In genomic region chr11:11170352-11171084, GRCh38 we compare ENCODE assay signal across 22 cellular contexts.
DNase-seq lines count a peak whose midpoint lies in the region; ATAC-seq and TF ChIP-seq lines count a peak whose summit lies in the region.
"Had no signal": no experiment of that assay in that cellular context is flagged by ENCODE, and none has a peak within 500 bp of the region (broad histone marks: within the 10 kb centered on the region; RNA-seq: fewer than 3 reads in every experiment).

No MANE protein-coding gene starts in this region.

- no peaks in the 10 kb centered on the region for H3K23me2 ChIP-seq in H9 (ENCODE audit: insufficient read length, low read depth, low read length, poor library complexity, severe bottlenecking)

- H3K56ac ChIP-seq in H9 (ENCODE audit: insufficient read length, low read depth, low read length) = no peak overlapping the region

- no peak overlapping the region for H2AFZ ChIP-seq in H9 (ENCODE audit: low read length)

- intact Hi-C loops in activated T-helper 2 cell treated with anti-CD3 and anti-CD28 coated beads, Interferon-gamma antibody, Interleukin-2, Interleukin-4, amounts not matched to agents 10 μg/mL and 5 μg/mL and 100 μg/mL, durations not matched to agents 14 hours and 24 hours and 36 hours (cut with micrococcal nuclease) = no loop called here
- intact Hi-C loops in gastrocnemius medialis (cut with DNase I; ENCODE audit: low total_unique reads) = loop anchor here (2.0 kb wide), 1 partner anchor 96 kb away; no protein-coding TSS in a partner anchor

- H2AK5ac ChIP-seq in H9 (ENCODE audit: insufficient read length, low read length) = no peak overlapping the region

- no peak overlapping the region for H3K4me3 ChIP-seq in GM12865 (ENCODE audit: low read depth, low read length)
- no peak overlapping the region for H3K4me3 ChIP-seq in gastrocnemius medialis
- H3K4me3 ChIP-seq: dorsolateral prefrontal cortex, lung, testis had no signal

- no CpG with 5 or more reads among the region's 2 CpGs for WGBS in H9 (ENCODE audit: extremely low coverage, insufficient read length, low lambda C conversion rate)

- no peak overlapping the region; a peak in 1 of 7 replicates for H3K27ac Mint-ChIP-seq in H9
- peak overlapping the region; percentile 71 for H3K27ac Mint-ChIP-seq in activated T-helper 2 cell treated with anti-CD3 and anti-CD28 coated beads, Interferon-gamma antibody, Interleukin-2, Interleukin-4, amounts not matched to agents 10 μg/mL and 5 μg/mL and 100 μg/mL, durations not matched to agents 14 hours and 24 hours and 36 hours
- H3K27ac Mint-ChIP-seq: activated naive CD4-positive, alpha-beta T cell treated with anti-CD3 and anti-CD28 coated beads, Interleukin-2, amount 10 ng/mL, durations not matched to agents 7 days and 5 days; T-cell had no signal

- H3K4me2 ChIP-seq in H9 (ENCODE audit: insufficient read depth, insufficient read length, low read length) = no peak overlapping the region

- TF ChIP-seq POLR2A in gastrocnemius medialis (IDR thresholded peaks at IDR 0.05) = no peak

- H3K36me3 Mint-ChIP-seq in H9 (ENCODE audit: insufficient read depth in 1 of 3, low read depth in 3 of 3) = 0 out of 7 replicates have a peak, but pooled peaks cover 0 to 3% (median 0%) of the 10 kb centered on the region in 3 experiments
- H3K36me3 Mint-ChIP-seq in activated T-helper 2 cell treated with anti-CD3 and anti-CD28 coated beads, Interferon-gamma antibody, Interleukin-2, Interleukin-4, amounts not matched to agents 10 μg/mL and 5 μg/mL and 100 μg/mL, durations not matched to agents 14 hours and 24 hours and 36 hours (ENCODE audit: low read depth) = no peaks in the 10 kb centered on the region
- H3K36me3 Mint-ChIP-seq: activated naive CD4-positive, alpha-beta T cell treated with anti-CD3 and anti-CD28 coated beads, Interleukin-2, amount 10 ng/mL, durations not matched to agents 7 days and 5 days; CD4-positive, alpha-beta memory T cell; T-cell had no signal

- no peak overlapping the region for H2BK15ac ChIP-seq in H9 (ENCODE audit: low read depth, low read length)

- in situ Hi-C loops in gastrocnemius medialis (cut with MboI; ENCODE audit: low sequenced_read_pairs in 4 of 4) = no loop called here

- H3K9ac ChIP-seq in H9 (ENCODE audit: extremely low read depth, insufficient read length, low read length) = no peak overlapping the region

- H3K14ac ChIP-seq in H9 (ENCODE audit: insufficient read depth, low read length) = 0 out of 2 replicates have a peak overlapping the region, but pooled peaks have one; percentile 20

- no peaks in the 10 kb centered on the region for H3K79me2 ChIP-seq in H9 (ENCODE audit: insufficient read depth, low read length)

- H2BK20ac ChIP-seq in H9 (ENCODE audit: low read depth, low read length, poor library complexity, severe bottlenecking) = no peak overlapping the region

- peaks cover 0 to 2% of the 10 kb centered on the region in 2 experiments; a peak in 1 of 5 replicates for H3K9me3 Mint-ChIP-seq in H9
- H3K9me3 Mint-ChIP-seq in activated T-helper 2 cell treated with anti-CD3 and anti-CD28 coated beads, Interferon-gamma antibody, Interleukin-2, Interleukin-4, amounts not matched to agents 10 μg/mL and 5 μg/mL and 100 μg/mL, durations not matched to agents 14 hours and 24 hours and 36 hours = no peaks in the 10 kb centered on the region
- H3K9me3 Mint-ChIP-seq: activated naive CD4-positive, alpha-beta T cell treated with anti-CD3 and anti-CD28 coated beads, Interleukin-2, amount 10 ng/mL, durations not matched to agents 7 days and 5 days; CD4-positive, alpha-beta memory T cell; central memory CD8-positive, alpha-beta T cell; T-cell had no signal

- H3K27me3 ChIP-seq in H9 (ENCODE audit: insufficient read depth, low read length) (no peaks in the 10 kb centered on the region), gastrocnemius medialis (no peaks in the 10 kb centered on the region)
- H3K27me3 ChIP-seq: dorsolateral prefrontal cortex, testis had no signal

- no peak overlapping the region for H4K91ac ChIP-seq in H9 (ENCODE audit: insufficient read length, low read depth, low read length)

- no peaks in the 10 kb centered on the region for H3K36me3 ChIP-seq in gastrocnemius medialis

- TF ChIP-seq CTCF in GM12865 (IDR thresholded peaks at IDR 0.05; ENCODE audit: insufficient read depth, low read depth, low read length, missing control alignments) (no peak), H9 (conservative IDR thresholded peaks at IDR 0.05) (no peak), gastrocnemius medialis (IDR thresholded peaks at IDR 0.05 in 4 of 5, conservative IDR thresholded peaks at IDR 0.05 in 1 of 5) (no peak)

- no peak overlapping the region for H2BK5ac ChIP-seq in H9 (ENCODE audit: insufficient read length, low read length)

- H4K8ac ChIP-seq in H9 (replicated peaks; ENCODE audit: insufficient read length, low read depth, low read length) = no peak overlapping the region

- H4K5ac ChIP-seq in H9 (ENCODE audit: insufficient read length, low read depth, low read length) = no peak overlapping the region

- H4K20me1 ChIP-seq in H9 (ENCODE audit: control insufficient read depth, insufficient read depth, insufficient read length) = no peaks in the 10 kb centered on the region

- peaks cover 5% of the 10 kb centered on the region for H3K27me3 Mint-ChIP-seq in H9 (ENCODE audit: low read depth)
- peaks cover 2% of the 10 kb centered on the region for H3K27me3 Mint-ChIP-seq in activated T-helper 2 cell treated with anti-CD3 and anti-CD28 coated beads, Interferon-gamma antibody, Interleukin-2, Interleukin-4, amounts not matched to agents 10 μg/mL and 5 μg/mL and 100 μg/mL, durations not matched to agents 14 hours and 24 hours and 36 hours (ENCODE audit: low read depth)
- H3K27me3 Mint-ChIP-seq: T-cell had no signal

- no peak overlapping the region for H3K4ac ChIP-seq in H9 (ENCODE audit: low read depth, low read length)

- no peak overlapping the region for H2BK12ac ChIP-seq in H9 (ENCODE audit: insufficient read length, low read depth, low read length)

- no peak overlapping the region for H3K27ac ChIP-seq in H9 (ENCODE audit: insufficient read length, low read depth, low read length)
- H3K27ac ChIP-seq in gastrocnemius medialis = peak overlapping the region; percentile 56 to 80 (median 74)
- H3K27ac ChIP-seq: testis had no signal

- H3K4me3 Mint-ChIP-seq in H9 = no peak overlapping the region
- H3K4me3 Mint-ChIP-seq in activated T-helper 2 cell treated with anti-CD3 and anti-CD28 coated beads, Interferon-gamma antibody, Interleukin-2, Interleukin-4, amounts not matched to agents 10 μg/mL and 5 μg/mL and 100 μg/mL, durations not matched to agents 14 hours and 24 hours and 36 hours (ENCODE audit: low read depth) = no peak overlapping the region
- H3K4me3 Mint-ChIP-seq: activated naive CD4-positive, alpha-beta T cell treated with anti-CD3 and anti-CD28 coated beads, Interleukin-2, amount 10 ng/mL, durations not matched to agents 7 days and 5 days; CD4-positive, alpha-beta memory T cell; central memory CD8-positive, alpha-beta T cell; T-cell had no signal

- H3K23ac ChIP-seq in H9 (ENCODE audit: insufficient read length, low read depth, low read length) = no peak overlapping the region

- H3T11ph ChIP-seq in H9 (ENCODE audit: low read length) = no peak overlapping the region

- H3K9me3 ChIP-seq in H9 (ENCODE audit: control insufficient read depth, low read depth, low read length) (no peaks in the 10 kb centered on the region), gastrocnemius medialis (no peaks in the 10 kb centered on the region)
- H3K9me3 ChIP-seq: testis had no signal

- H3K4me1 Mint-ChIP-seq in H9 = peaks cover 4 to 5% of the 10 kb centered on the region in 2 experiments; a peak in 2 of 4 replicates
- H3K4me1 Mint-ChIP-seq in activated T-helper 2 cell treated with anti-CD3 and anti-CD28 coated beads, Interferon-gamma antibody, Interleukin-2, Interleukin-4, amounts not matched to agents 10 μg/mL and 5 μg/mL and 100 μg/mL, durations not matched to agents 14 hours and 24 hours and 36 hours (ENCODE audit: low read depth) = peaks cover 15% of the 10 kb centered on the region

- H3K4me1 ChIP-seq in H9 (ENCODE audit: insufficient read depth, low read length) = no peaks in the 10 kb centered on the region
- peaks cover 16 to 32% of the 10 kb centered on the region in 2 donors for H3K4me1 ChIP-seq in gastrocnemius medialis
- H3K4me1 ChIP-seq: testis had no signal

- no peak for ATAC-seq in gastrocnemius medialis
- ATAC-seq in GM21515 (IDR thresholded peaks at IDR 0.05; ENCODE audit: unreplicated experiment) = no peak
- ATAC-seq: T-cell had no signal

- H2BK120ac ChIP-seq in H9 (ENCODE audit: low read depth, low read length, poor library complexity, severe bottlenecking) = no peak overlapping the region

- DNase-seq in GM12865 (ENCODE audit: low read depth) (peak; percentile 65), H9 (no peak), gastrocnemius medialis (no peak), GM19238 (ENCODE audit: insufficient read length, low spot score) (no peak), DMS79 (lab: John Stamatoyannopoulos, UW) (no peak)
- no peak for DNase-seq in activated T-helper 2 cell treated with anti-CD3 and anti-CD28 coated beads, Interferon-gamma antibody, Interleukin-2, Interleukin-4, amounts not matched to agents 10 μg/mL and 5 μg/mL and 100 μg/mL, durations not matched to agents 14 hours and 24 hours and 36 hours (ENCODE audit: low spot score)
- DNase-seq: activated CD8-positive, alpha-beta memory T cell treated with anti-CD3 and anti-CD28 coated beads, Interleukin-2, amount 50 U/mL, for 48 hours; activated naive CD4-positive, alpha-beta T cell treated with anti-CD3 and anti-CD28 coated beads, Interleukin-2, amount 10 ng/mL, durations not matched to agents 7 days and 5 days; aorta; CD4-positive, alpha-beta memory T cell; dorsolateral prefrontal cortex; foreskin fibroblast; GDM1; H7; islet precursor cell; retina; Right ventricle myocardium superior; T-cell; testis had no signal

- H3K79me1 ChIP-seq in H9 (ENCODE audit: insufficient read depth, low read depth, low read length, poor library complexity, severe bottlenecking) = no peaks in the 10 kb centered on the region

- no peak overlapping the region for H3K18ac ChIP-seq in H9 (ENCODE audit: insufficient read length, low read depth, low read length)
